28 cellular contexts compared by ENCODE assay signal in the genomic region with DNA sequence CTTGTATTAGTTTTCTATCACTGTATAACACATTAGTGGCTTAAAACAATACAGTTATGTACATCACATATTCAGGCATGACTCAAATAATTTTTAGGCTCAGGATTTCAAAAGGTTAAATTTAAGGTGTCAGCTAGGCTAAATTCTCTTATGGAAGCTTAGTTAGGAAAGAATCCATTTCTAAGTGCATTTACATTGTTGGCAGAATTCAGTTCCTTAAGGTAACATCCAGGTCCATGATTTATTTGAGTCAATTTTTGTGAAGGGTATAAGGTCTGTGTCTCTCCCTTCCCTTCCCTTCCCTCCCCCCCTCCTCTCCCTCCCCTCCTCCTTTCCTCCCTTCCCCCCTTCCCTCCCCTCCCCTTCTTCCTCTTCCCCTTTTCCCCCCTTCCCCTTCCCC.
"Had no signal": no experiment of that assay in that cellular context is flagged by ENCODE, and none has a peak within 500 bp of the region (broad histone marks: within the 10 kb centered on the region; RNA-seq: fewer than 3 reads in every experiment).

No MANE protein-coding gene starts in this region.

- H3K36me3 ChIP-seq: colonic mucosa, esophagus muscularis mucosa, esophagus squamous epithelium, gastrocnemius medialis, gastroesophageal sphincter, heart left ventricle, heart right ventricle had no signal

- DNase-seq: colonic mucosa; cortex of kidney; dermis blood vessel endothelial cell; dorsolateral prefrontal cortex; effector CD4-positive, alpha-beta T cell; effector CD8-positive, alpha-beta T cell; effector memory CD4-positive, alpha-beta T cell; effector memory CD8-positive, alpha-beta T cell; endodermal cell; erythroblast; esophagus squamous epithelium; foreskin fibroblast; foreskin melanocyte; gastrocnemius medialis; glutamatergic neuron; head of caudate nucleus; heart left ventricle; heart right ventricle had no signal

- H3K4me3 ChIP-seq: colonic mucosa, coronary artery, dorsolateral prefrontal cortex, esophagus muscularis mucosa, esophagus squamous epithelium, gastrocnemius medialis, gastroesophageal sphincter, heart left ventricle, heart right ventricle had no signal

- FAIRE-seq: colon, endometrium, endothelial cell of umbilical vein, frontal cortex had no signal

- H3K4me1 ChIP-seq: colonic mucosa, esophagus muscularis mucosa, esophagus squamous epithelium, foreskin keratinocyte, gastrocnemius medialis, gastroesophageal sphincter, heart left ventricle, heart right ventricle had no signal

- H3K27me3 ChIP-seq: colonic mucosa, esophagus muscularis mucosa, esophagus squamous epithelium, foreskin keratinocyte, gastrocnemius medialis, gastroesophageal sphincter, heart left ventricle, heart right ventricle had no signal

- H3K9me3 ChIP-seq: colonic mucosa, gastrocnemius medialis had no signal

- H3K27ac ChIP-seq: colonic mucosa, coronary artery, dorsolateral prefrontal cortex, epithelial cell of prostate, esophagus muscularis mucosa, esophagus squamous epithelium, foreskin keratinocyte, gastrocnemius medialis, gastroesophageal sphincter, heart left ventricle, heart right ventricle had no signal

- ATAC-seq: effector memory CD8-positive, alpha-beta T cell; esophagus mucosa; foreskin keratinocyte; gastrocnemius medialis; gastroesophageal sphincter; heart left ventricle; heart right ventricle had no signal
